ENCODE assay signal across 1 cellular context in genomic region chr20:63577317-63577894, GRCh38.
TF ChIP-seq lines count a peak whose summit lies in the region.

No MANE protein-coding gene starts in this region.

TF ChIP-seq in HepG2, 621 proteins besides CTCF, POLR2A, EP300 and RAD21 (continued from another document and continues in another):
- TF ChIP-seq AGO2 (optimal IDR thresholded peaks at IDR 0.05; ENCODE audit: low read depth, low read length) (no peak), ZNF510 (CRISPR knock-in tag; IDR thresholded peaks at IDR 0.05; ENCODE audit: low read depth) (no peak), CEBPB (IDR thresholded peaks at IDR 0.05; ENCODE audit: borderline replicate concordance, low read depth, low read length) (no peak), ZFP36 (IDR thresholded peaks at IDR 0.05; ENCODE audit: borderline replicate concordance, low read depth, low read length, partially characterized antibody) (no peak), ZNF577 (CRISPR knock-in tag; IDR thresholded peaks at IDR 0.05; ENCODE audit: borderline replicate concordance, low read depth) (no peak), MED1 (CRISPR knock-in tag; IDR thresholded peaks at IDR 0.05) (0 out of 2 replicates have a peak, but pooled peaks have one; percentile 44), ZSCAN5A (CRISPR knock-in tag; IDR thresholded peaks at IDR 0.05; ENCODE audit: borderline replicate concordance) (no peak), HNF4A (CRISPR knock-in tag; IDR thresholded peaks at IDR 0.05) (peak; percentile 24; the same call in 1 of the 2 replicates), SP4 (CRISPR knock-in tag; IDR thresholded peaks at IDR 0.05) (no peak), TEAD3 (CRISPR knock-in tag; optimal IDR thresholded peaks at IDR 0.05; ENCODE audit: borderline replicate concordance) (peak; percentile 40), ZNF704 (CRISPR knock-in tag; IDR thresholded peaks at IDR 0.05; ENCODE audit: borderline replicate concordance) (0 out of 2 replicates have a peak, but pooled peaks have one; percentile 36), ZNF484 (CRISPR knock-in tag; IDR thresholded peaks at IDR 0.05; ENCODE audit: borderline replicate concordance, low read depth) (no peak), ZNF772 (CRISPR knock-in tag; IDR thresholded peaks at IDR 0.05) (no peak), SNAPC5 (CRISPR knock-in tag; IDR thresholded peaks at IDR 0.05; ENCODE audit: borderline replicate concordance) (no peak), SYNCRIP (IDR thresholded peaks at IDR 0.05; ENCODE audit: insufficient read depth, low read depth, low read length) (no peak), PRDM10 (CRISPR knock-in tag; IDR thresholded peaks at IDR 0.05; ENCODE audit: low read depth) (0 out of 2 replicates have a peak, but pooled peaks have one; percentile 34), HINFP (CRISPR knock-in tag; IDR thresholded peaks at IDR 0.05; ENCODE audit: low read depth) (no peak), ZNF713 (CRISPR knock-in tag; IDR thresholded peaks at IDR 0.05) (no peak), PREB (CRISPR knock-in tag; IDR thresholded peaks at IDR 0.05) (no peak), ZSCAN22 (CRISPR knock-in tag; IDR thresholded peaks at IDR 0.05) (no peak), ZHX1 (CRISPR knock-in tag; IDR thresholded peaks at IDR 0.05; ENCODE audit: low read depth) (no peak), HNRNPLL (IDR thresholded peaks at IDR 0.05; ENCODE audit: low read depth, low read length, poor library complexity, severe bottlenecking) (peak; percentile 30), HDAC6 (IDR thresholded peaks at IDR 0.05; ENCODE audit: low read depth, low read length) (no peak), KDM4B (CRISPR knock-in tag; IDR thresholded peaks at IDR 0.05) (no peak), ZNF280B (CRISPR knock-in tag; IDR thresholded peaks at IDR 0.05; ENCODE audit: borderline replicate concordance) (peak; percentile 27; the same call in 1 of the 2 replicates), HDAC1 (CRISPR knock-in tag; IDR thresholded peaks at IDR 0.05) (peak; percentile 53; the same call in 1 of the 2 replicates), DPF2 (CRISPR knock-in tag; IDR thresholded peaks at IDR 0.05; ENCODE audit: borderline replicate concordance, low read depth) (no peak), ZNF513 (CRISPR knock-in tag; conservative IDR thresholded peaks at IDR 0.05) (no peak), PLRG1 (conservative IDR thresholded peaks at IDR 0.05) (no peak), FOXM1 (CRISPR knock-in tag; IDR thresholded peaks at IDR 0.05) (no peak), MYPOP (CRISPR knock-in tag; IDR thresholded peaks at IDR 0.05) (peak; percentile 34; the same call in 1 of the 2 replicates), ZNF160 (CRISPR knock-in tag; IDR thresholded peaks at IDR 0.05) (peak; percentile 56; the same call in 1 of the 2 replicates), ZNF17 (CRISPR knock-in tag; IDR thresholded peaks at IDR 0.05) (no peak), ZNF512B (CRISPR knock-in tag; IDR thresholded peaks at IDR 0.05; ENCODE audit: borderline replicate concordance) (no peak), CREBL2 (CRISPR knock-in tag; IDR thresholded peaks at IDR 0.05; ENCODE audit: borderline replicate concordance) (no peak), ZNF614 (CRISPR knock-in tag; IDR thresholded peaks at IDR 0.05; ENCODE audit: borderline replicate concordance) (peak; percentile 68; the same call in 1 of the 2 replicates), ZNF7 (CRISPR knock-in tag; IDR thresholded peaks at IDR 0.05) (no peak), MTERF4 (CRISPR knock-in tag; IDR thresholded peaks at IDR 0.05) (no peak), XBP1 (CRISPR knock-in tag; IDR thresholded peaks at IDR 0.05) (no peak)
